9 cellular contexts compared by ENCODE assay signal in genomic region chr11:18429349-18429748, GRCh38. TPM values are rescaled to one million over a fixed set of nuclear protein-coding genes. Genes with fewer than 3 reads are reported as not detected.
"Had no signal": no experiment of that assay in that cellular context is flagged by ENCODE, and none has a peak within 500 bp of the region (broad histone marks: within the 10 kb centered on the region; RNA-seq: fewer than 3 reads in every experiment).

No MANE protein-coding gene starts in this region.

- H3K9ac ChIP-seq: GM23248 had no signal

- FAIRE-seq: H54, HTR-8/SVneo had no signal

- H2AFZ ChIP-seq: GM23248 had no signal

- H3K27ac ChIP-seq: GM23248 had no signal

- H3K4me3 ChIP-seq: GM23248 had no signal

- DNase-seq: GM23248, GOT3, H9, HCEC 1CT, IMR-90, KG1 had no signal

RNA-seq across cellular contexts. Expression of gene LDHC, which starts 17.2 kb away (rescaled TPM):
- total RNA-seq: GM23248, HT-29, IMR-90 had no signal
- polyA plus RNA-seq: GM23248, IMR-90 had no signal

RNA-seq across cellular contexts. Expression of gene LDHAL6A, which starts 26.3 kb away (rescaled TPM):
- total RNA-seq: GM23248, H9, HT-29, IMR-90 had no signal
- polyA plus RNA-seq: IMR-90 had no signal
